24 cellular contexts compared by ENCODE assay signal in genomic region chr2:123209185-123209584, GRCh38.
"Had no signal": no experiment of that assay in that cellular context is flagged by ENCODE, and none has a peak within 500 bp of the region (broad histone marks: within the 10 kb centered on the region; RNA-seq: fewer than 3 reads in every experiment).

No MANE protein-coding gene starts in this region.

- H3K4me3 ChIP-seq: colonic mucosa, coronary artery, dorsolateral prefrontal cortex, esophagus muscularis mucosa, esophagus squamous epithelium, gastrocnemius medialis, gastroesophageal sphincter, heart left ventricle, heart right ventricle had no signal

- H3K9me3 ChIP-seq: colonic mucosa, esophagus muscularis mucosa, gastrocnemius medialis, gastroesophageal sphincter, heart left ventricle had no signal

- H3K27me3 ChIP-seq: colonic mucosa, esophagus muscularis mucosa, esophagus squamous epithelium, foreskin keratinocyte, gastrocnemius medialis, gastroesophageal sphincter, heart left ventricle, heart right ventricle had no signal

- DNase-seq: colonic mucosa; cortex of kidney; dermis blood vessel endothelial cell; dorsolateral prefrontal cortex; effector CD4-positive, alpha-beta T cell; effector CD8-positive, alpha-beta T cell; effector memory CD4-positive, alpha-beta T cell; effector memory CD8-positive, alpha-beta T cell; endodermal cell; erythroblast; esophagus squamous epithelium; foreskin fibroblast; foreskin keratinocyte; foreskin melanocyte; gastrocnemius medialis; glutamatergic neuron; head of caudate nucleus; heart left ventricle; heart right ventricle had no signal

- H3K36me3 ChIP-seq: colonic mucosa, esophagus muscularis mucosa, esophagus squamous epithelium, gastrocnemius medialis, gastroesophageal sphincter, heart left ventricle, heart right ventricle had no signal

- H3K27ac ChIP-seq: colonic mucosa, coronary artery, dorsolateral prefrontal cortex, epithelial cell of prostate, esophagus muscularis mucosa, esophagus squamous epithelium, foreskin keratinocyte, gastrocnemius medialis, gastroesophageal sphincter, heart left ventricle, heart right ventricle had no signal

- H3K4me1 ChIP-seq: colonic mucosa, esophagus muscularis mucosa, esophagus squamous epithelium, foreskin keratinocyte, gastrocnemius medialis, gastroesophageal sphincter, heart left ventricle, heart right ventricle had no signal

- ATAC-seq: effector memory CD8-positive, alpha-beta T cell; esophagus mucosa; foreskin keratinocyte; gastrocnemius medialis; gastroesophageal sphincter; heart left ventricle; heart right ventricle had no signal
